In the genomic region with DNA sequence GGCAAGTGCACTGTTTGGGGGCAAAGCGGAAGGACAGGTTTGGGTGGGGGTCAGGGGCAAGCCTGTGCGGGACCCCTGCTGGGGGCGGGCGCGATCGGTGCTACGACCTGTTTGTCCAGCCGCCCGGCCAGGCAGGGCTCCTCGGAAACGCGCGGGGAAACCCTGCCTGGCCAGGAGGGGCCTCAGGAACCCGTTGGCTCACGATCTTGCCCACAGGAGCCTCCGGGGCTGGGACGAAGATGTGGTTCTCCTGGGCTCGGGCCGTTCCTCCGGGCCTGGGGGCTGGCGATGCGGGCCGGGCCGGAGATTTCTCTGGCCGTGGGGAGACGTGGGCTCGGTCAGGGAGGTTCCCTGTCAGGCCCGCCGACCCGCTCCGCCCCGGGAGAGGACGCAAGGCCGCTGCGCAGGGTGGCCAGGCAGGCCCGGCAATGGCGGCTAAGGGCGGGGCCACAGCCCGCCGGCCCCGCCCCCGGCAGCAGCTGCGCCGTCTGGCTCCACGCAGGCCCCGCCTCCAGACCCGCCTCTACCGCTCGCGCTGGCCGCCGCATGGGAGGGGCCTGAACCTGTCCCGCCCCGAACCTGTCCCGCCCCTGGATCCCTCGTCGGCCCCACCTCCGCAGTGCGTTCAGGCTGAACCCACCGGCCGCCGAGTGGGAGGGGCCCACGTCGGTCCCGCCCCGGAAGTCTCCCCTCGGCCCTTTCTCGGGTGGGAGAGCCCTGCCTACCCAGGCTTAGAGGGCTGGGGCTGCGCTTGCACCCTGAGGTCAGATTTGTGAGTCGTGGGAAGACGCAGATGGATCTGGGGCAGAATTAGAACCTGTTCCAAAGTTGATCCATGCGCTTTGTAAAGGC, we compare ENCODE assay signal across 1 cellular context.
TF ChIP-seq lines count a peak whose summit lies in the region.

A gene with protein sequence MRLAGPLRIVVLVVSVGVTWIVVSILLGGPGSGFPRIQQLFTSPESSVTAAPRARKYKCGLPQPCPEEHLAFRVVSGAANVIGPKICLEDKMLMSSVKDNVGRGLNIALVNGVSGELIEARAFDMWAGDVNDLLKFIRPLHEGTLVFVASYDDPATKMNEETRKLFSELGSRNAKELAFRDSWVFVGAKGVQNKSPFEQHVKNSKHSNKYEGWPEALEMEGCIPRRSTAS (minus strand): TSS at position 430 of the 852 bp plus-strand sequence. CDS start 460 bp downstream, outside the sequence.

TF ChIP-seq in K562, 482 proteins besides CTCF, POLR2A, EP300 and RAD21 (continued from another document and continues in another):
- TF ChIP-seq, protein P1, sequence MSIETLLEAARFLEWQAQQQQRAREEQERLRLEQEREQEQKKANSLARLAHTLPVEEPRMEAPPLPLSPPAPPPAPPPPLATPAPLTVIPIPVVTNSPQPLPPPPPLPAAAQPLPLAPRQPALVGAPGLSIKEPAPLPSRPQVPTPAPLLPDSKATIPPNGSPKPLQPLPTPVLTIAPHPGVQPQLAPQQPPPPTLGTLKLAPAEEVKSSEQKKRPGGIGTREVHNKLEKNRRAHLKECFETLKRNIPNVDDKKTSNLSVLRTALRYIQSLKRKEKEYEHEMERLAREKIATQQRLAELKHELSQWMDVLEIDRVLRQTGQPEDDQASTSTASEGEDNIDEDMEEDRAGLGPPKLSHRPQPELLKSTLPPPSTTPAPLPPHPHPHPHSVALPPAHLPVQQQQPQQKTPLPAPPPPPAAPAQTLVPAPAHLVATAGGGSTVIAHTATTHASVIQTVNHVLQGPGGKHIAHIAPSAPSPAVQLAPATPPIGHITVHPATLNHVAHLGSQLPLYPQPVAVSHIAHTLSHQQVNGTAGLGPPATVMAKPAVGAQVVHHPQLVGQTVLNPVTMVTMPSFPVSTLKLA (conservative IDR thresholded peaks at IDR 0.05): peak in 1 of 2 experiments; percentile 19; a peak in 1 of 4 replicates
- TF ChIP-seq TAF1 (IDR thresholded peaks at IDR 0.05; ENCODE audit: control insufficient read depth, extremely low read depth, insufficient read depth, low read length, severe bottlenecking): peak; percentile 62
- TF ChIP-seq PML (IDR thresholded peaks at IDR 0.05; ENCODE audit: low read length): peak; percentile 55; the same call in 1 of the 2 replicates
- TF ChIP-seq NCOA2 (IDR thresholded peaks at IDR 0.05; ENCODE audit: partially characterized antibody in 2 of 2): no peak
- TF ChIP-seq YY1 (IDR thresholded peaks at IDR 0.05; ENCODE audit: borderline replicate concordance in 1 of 3, control insufficient read depth in 1 of 3, extremely low read depth in 1 of 3, insufficient read depth in 3 of 3, insufficient read length in 1 of 3, insufficient replicate concordance in 2 of 3, low read depth in 1 of 3, low read length in 2 of 3): peak; percentile 66 to 96 (median 94)
- peak; percentile 77 for TF ChIP-seq KDM5B (IDR thresholded peaks at IDR 0.05; ENCODE audit: insufficient replicate concordance, low read depth, low read length)
- TF ChIP-seq ZFP36 (IDR thresholded peaks at IDR 0.05; ENCODE audit: low read depth, low read length, partially characterized antibody): no peak
- TF ChIP-seq MTF1 (CRISPR knock-in tag; IDR thresholded peaks at IDR 0.05; ENCODE audit: borderline replicate concordance): no peak
- 0 out of 2 replicates have a peak, but pooled peaks have one; percentile 42 for TF ChIP-seq CAMTA2 (CRISPR knock-in tag; conservative IDR thresholded peaks at IDR 0.05)
- no peak for TF ChIP-seq ARID2 (IDR thresholded peaks at IDR 0.05)
- TF ChIP-seq, protein P2, sequence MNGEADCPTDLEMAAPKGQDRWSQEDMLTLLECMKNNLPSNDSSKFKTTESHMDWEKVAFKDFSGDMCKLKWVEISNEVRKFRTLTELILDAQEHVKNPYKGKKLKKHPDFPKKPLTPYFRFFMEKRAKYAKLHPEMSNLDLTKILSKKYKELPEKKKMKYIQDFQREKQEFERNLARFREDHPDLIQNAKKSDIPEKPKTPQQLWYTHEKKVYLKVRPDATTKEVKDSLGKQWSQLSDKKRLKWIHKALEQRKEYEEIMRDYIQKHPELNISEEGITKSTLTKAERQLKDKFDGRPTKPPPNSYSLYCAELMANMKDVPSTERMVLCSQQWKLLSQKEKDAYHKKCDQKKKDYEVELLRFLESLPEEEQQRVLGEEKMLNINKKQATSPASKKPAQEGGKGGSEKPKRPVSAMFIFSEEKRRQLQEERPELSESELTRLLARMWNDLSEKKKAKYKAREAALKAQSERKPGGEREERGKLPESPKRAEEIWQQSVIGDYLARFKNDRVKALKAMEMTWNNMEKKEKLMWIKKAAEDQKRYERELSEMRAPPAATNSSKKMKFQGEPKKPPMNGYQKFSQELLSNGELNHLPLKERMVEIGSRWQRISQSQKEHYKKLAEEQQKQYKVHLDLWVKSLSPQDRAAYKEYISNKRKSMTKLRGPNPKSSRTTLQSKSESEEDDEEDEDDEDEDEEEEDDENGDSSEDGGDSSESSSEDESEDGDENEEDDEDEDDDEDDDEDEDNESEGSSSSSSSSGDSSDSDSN (IDR thresholded peaks at IDR 0.05; ENCODE audit: borderline replicate concordance in 1 of 2, low read depth in 2 of 2, low read length in 2 of 2): peak; percentile 82 to 89; a peak in 2 of 4 replicates
- 0 out of 2 replicates have a peak, but pooled peaks have one; percentile 16 for TF ChIP-seq GTF2E2 (tag; IDR thresholded peaks at IDR 0.05)
- TF ChIP-seq EP400 (IDR thresholded peaks at IDR 0.05): peak; percentile 38; the same call in 1 of the 2 replicates
- no peak for TF ChIP-seq TEAD4 (IDR thresholded peaks at IDR 0.05; ENCODE audit: low read length)
- no peak for TF ChIP-seq TEAD4 (CRISPR knock-in tag; IDR thresholded peaks at IDR 0.05; ENCODE audit: borderline replicate concordance)
- TF ChIP-seq ZBTB7A (IDR thresholded peaks at IDR 0.05; ENCODE audit: borderline replicate concordance, control insufficient read depth, low read depth, low read length): peak; percentile 62; the same call in 1 of the 2 replicates
- TF ChIP-seq RBFOX2 (IDR thresholded peaks at IDR 0.05; ENCODE audit: low read depth, low read length): peak; percentile 70; the same call in 1 of the 2 replicates
- TF ChIP-seq, protein P3, sequence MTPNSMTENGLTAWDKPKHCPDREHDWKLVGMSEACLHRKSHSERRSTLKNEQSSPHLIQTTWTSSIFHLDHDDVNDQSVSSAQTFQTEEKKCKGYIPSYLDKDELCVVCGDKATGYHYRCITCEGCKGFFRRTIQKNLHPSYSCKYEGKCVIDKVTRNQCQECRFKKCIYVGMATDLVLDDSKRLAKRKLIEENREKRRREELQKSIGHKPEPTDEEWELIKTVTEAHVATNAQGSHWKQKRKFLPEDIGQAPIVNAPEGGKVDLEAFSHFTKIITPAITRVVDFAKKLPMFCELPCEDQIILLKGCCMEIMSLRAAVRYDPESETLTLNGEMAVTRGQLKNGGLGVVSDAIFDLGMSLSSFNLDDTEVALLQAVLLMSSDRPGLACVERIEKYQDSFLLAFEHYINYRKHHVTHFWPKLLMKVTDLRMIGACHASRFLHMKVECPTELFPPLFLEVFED (CRISPR knock-in tag; conservative IDR thresholded peaks at IDR 0.05): no peak
- TF ChIP-seq MEIS2 (IDR thresholded peaks at IDR 0.05; ENCODE audit: partially characterized antibody): peak; percentile 31
- TF ChIP-seq, protein P4, sequence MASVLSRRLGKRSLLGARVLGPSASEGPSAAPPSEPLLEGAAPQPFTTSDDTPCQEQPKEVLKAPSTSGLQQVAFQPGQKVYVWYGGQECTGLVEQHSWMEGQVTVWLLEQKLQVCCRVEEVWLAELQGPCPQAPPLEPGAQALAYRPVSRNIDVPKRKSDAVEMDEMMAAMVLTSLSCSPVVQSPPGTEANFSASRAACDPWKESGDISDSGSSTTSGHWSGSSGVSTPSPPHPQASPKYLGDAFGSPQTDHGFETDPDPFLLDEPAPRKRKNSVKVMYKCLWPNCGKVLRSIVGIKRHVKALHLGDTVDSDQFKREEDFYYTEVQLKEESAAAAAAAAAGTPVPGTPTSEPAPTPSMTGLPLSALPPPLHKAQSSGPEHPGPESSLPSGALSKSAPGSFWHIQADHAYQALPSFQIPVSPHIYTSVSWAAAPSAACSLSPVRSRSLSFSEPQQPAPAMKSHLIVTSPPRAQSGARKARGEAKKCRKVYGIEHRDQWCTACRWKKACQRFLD (CRISPR knock-in tag; IDR thresholded peaks at IDR 0.05): 0 out of 2 replicates have a peak, but pooled peaks have one; percentile 54
- TF ChIP-seq MYC (IDR thresholded peaks at IDR 0.05; ENCODE audit: low read depth, low read length): 0 out of 2 replicates have a peak, but pooled peaks have one; percentile 23
- TF ChIP-seq MYC (CRISPR knock-in tag; IDR thresholded peaks at IDR 0.05; ENCODE audit: borderline replicate concordance, low read depth): no peak
- TF ChIP-seq RB1 (IDR thresholded peaks at IDR 0.05; ENCODE audit: low read depth): peak; percentile 62
- TF ChIP-seq, protein P5, sequence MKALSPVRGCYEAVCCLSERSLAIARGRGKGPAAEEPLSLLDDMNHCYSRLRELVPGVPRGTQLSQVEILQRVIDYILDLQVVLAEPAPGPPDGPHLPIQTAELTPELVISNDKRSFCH (CRISPR knock-in tag; IDR thresholded peaks at IDR 0.05): no peak
- TF ChIP-seq, protein P5 (tag; IDR thresholded peaks at IDR 0.05): no peak
- peak; percentile 47 for TF ChIP-seq TBP (optimal IDR thresholded peaks at IDR 0.05; ENCODE audit: low read depth, low read length)
- TF ChIP-seq SPI1 (IDR thresholded peaks at IDR 0.05; ENCODE audit: borderline replicate concordance, low read depth, low read length): no peak
- TF ChIP-seq EGR1 (conservative IDR thresholded peaks at IDR 0.05): peak; percentile 44; the same call in 1 of the 2 replicates
- TF ChIP-seq FOXM1 (IDR thresholded peaks at IDR 0.05; ENCODE audit: low read depth): no peak
- TF ChIP-seq FOXM1 (CRISPR knock-in tag; IDR thresholded peaks at IDR 0.05; ENCODE audit: low read depth): 0 out of 2 replicates have a peak, but pooled peaks have one; percentile 45
- TF ChIP-seq, protein P6, sequence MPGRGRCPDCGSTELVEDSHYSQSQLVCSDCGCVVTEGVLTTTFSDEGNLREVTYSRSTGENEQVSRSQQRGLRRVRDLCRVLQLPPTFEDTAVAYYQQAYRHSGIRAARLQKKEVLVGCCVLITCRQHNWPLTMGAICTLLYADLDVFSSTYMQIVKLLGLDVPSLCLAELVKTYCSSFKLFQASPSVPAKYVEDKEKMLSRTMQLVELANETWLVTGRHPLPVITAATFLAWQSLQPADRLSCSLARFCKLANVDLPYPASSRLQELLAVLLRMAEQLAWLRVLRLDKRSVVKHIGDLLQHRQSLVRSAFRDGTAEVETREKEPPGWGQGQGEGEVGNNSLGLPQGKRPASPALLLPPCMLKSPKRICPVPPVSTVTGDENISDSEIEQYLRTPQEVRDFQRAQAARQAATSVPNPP (IDR thresholded peaks at IDR 0.05; ENCODE audit: borderline replicate concordance, insufficient read depth, insufficient read length): no peak
- TF ChIP-seq FIP1L1 (IDR thresholded peaks at IDR 0.05; ENCODE audit: low read depth, low read length, poor library complexity, severe bottlenecking): peak; percentile 26
- TF ChIP-seq ZFX (CRISPR knock-in tag; IDR thresholded peaks at IDR 0.05): peak; percentile 97
- TF ChIP-seq JUND (IDR thresholded peaks at IDR 0.05; ENCODE audit: borderline replicate concordance, low read depth, low read length): peak; percentile 28; the same call in 1 of the 2 replicates
- 0 out of 3 replicates have a peak, but pooled peaks have one; percentile 43 for TF ChIP-seq JUND (tag; IDR thresholded peaks at IDR 0.05; ENCODE audit: borderline replicate concordance, low read depth, low read length)
- peak; percentile 76 for TF ChIP-seq SP1 (CRISPR knock-in tag; IDR thresholded peaks at IDR 0.05)
- peak; percentile 83; the same call in 1 of the 2 replicates for TF ChIP-seq GABPB1 (CRISPR knock-in tag; IDR thresholded peaks at IDR 0.05)
- TF ChIP-seq POLR2B (IDR thresholded peaks at IDR 0.05; ENCODE audit: low read depth, partially characterized antibody): peak; percentile 61
- TF ChIP-seq, protein P7, sequence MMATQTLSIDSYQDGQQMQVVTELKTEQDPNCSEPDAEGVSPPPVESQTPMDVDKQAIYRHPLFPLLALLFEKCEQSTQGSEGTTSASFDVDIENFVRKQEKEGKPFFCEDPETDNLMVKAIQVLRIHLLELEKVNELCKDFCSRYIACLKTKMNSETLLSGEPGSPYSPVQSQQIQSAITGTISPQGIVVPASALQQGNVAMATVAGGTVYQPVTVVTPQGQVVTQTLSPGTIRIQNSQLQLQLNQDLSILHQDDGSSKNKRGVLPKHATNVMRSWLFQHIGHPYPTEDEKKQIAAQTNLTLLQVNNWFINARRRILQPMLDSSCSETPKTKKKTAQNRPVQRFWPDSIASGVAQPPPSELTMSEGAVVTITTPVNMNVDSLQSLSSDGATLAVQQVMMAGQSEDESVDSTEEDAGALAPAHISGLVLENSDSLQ (IDR thresholded peaks at IDR 0.05): 0 out of 2 replicates have a peak, but pooled peaks have one; percentile 15
- peak; percentile 52; the same call in 1 of the 2 replicates for TF ChIP-seq GATAD2A (IDR thresholded peaks at IDR 0.05)
